Comparison of ENCODE assay signal across 17 cellular contexts in the genomic region with DNA sequence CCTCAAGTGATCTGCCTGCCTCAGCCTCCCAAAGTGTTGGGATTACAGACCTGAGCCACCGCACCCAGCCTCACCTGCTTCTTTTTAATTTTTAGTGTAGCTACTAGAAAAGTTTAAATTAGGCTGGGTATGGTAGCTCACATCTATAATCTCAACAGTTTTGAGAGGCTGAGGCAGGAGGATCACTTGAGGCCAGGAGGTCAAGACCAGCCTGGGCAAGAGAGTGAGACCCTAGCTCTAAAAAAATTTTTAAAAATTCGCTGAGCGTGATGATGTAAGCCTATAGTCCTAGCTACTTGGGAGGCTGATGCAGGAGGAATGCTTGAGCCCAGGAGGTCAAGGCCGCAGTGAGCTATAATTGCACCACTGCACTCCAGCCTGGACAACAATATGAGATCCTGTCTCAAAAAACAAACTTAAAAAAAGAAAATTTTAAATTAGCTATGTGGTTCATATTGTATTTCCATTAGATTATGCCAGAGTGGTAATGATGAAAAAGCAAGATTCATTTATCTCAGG. TPM values are rescaled to one million over a fixed set of nuclear protein-coding genes. Genes with fewer than 3 reads are reported as not detected.
DNase-seq lines count a peak whose midpoint lies in the region; ATAC-seq, FAIRE-seq and TF ChIP-seq lines count a peak whose summit lies in the region.
"Had no signal": no experiment of that assay in that cellular context is flagged by ENCODE, and none has a peak within 500 bp of the region (broad histone marks: within the 10 kb centered on the region; RNA-seq: fewer than 3 reads in every experiment).

No MANE protein-coding gene starts in this region.

- H3K79me2 ChIP-seq in Karpas-422 (ENCODE audit: low read length) (peaks cover 56% of the 10 kb centered on the region), K562 (ENCODE audit: control insufficient read depth, insufficient read depth, low read length) (peaks cover 10% of the 10 kb centered on the region; the same call in 1 of the 3 replicates)

- H4K20me1 ChIP-seq in Karpas-422 (ENCODE audit: insufficient read depth, low read depth, low read length) (no peaks in the 10 kb centered on the region), K562 (replicated peaks; ENCODE audit: control insufficient read depth, insufficient read depth, low read length) (0 out of 2 replicates have a peak, but pooled peaks cover 8% of the 10 kb centered on the region)

- DNase-seq in right atrium auricular region (ENCODE audit: low spot score) = no peak
- DNase-seq in heart right ventricle = no peak
- DNase-seq in Karpas-422 = no peak
- DNase-seq in K562 (ENCODE audit: extremely low read depth in 1 of 4, low spot score in 3 of 4) = no peak
- no peak for DNase-seq in NOMO-1 treated with DMSO at 0.1 percent for 48 hours (lab: John Stamatoyannopoulos, UW; ENCODE audit: unreplicated experiment)
- no peak for DNase-seq in activated CD4-positive, alpha-beta T cell treated with anti-CD3 and anti-CD28 coated beads, Interleukin-2, amount 50 U/mL, for 4 hours
- DNase-seq in esophagus muscularis mucosa (ENCODE audit: extremely low spot score) = no peak
- DNase-seq: C1 segment of cervical spinal cord; CD4-positive, alpha-beta memory T cell; COR-L47; DMS153; DMS79 treated with DMSO at 0.1 percent for 48 hours had no signal

- no TSS peak for BruUV-seq in K562 (replicated peaks; lab: Mats Ljungman, UMichigan)

- CTCF ChIA-PET in K562 (lab: Yijun Ruan, JAX; ENCODE audit: low intra/inter-chr PET ratio) = no interaction called here

- no peak for ATAC-seq in heart right ventricle
- ATAC-seq in K562 = no peak

- in situ Hi-C loops in K562 (cut with MboI) = no loop called here

- H3K9ac ChIP-seq in Karpas-422 (ENCODE audit: low read length) = no peak overlapping the region
- H3K9ac ChIP-seq in K562 (ENCODE audit: insufficient read depth in 1 of 2, low read depth in 2 of 2, low read length in 2 of 2) = no peak overlapping the region

- intact Hi-C loops in heart right ventricle (cut with DNase I) (no loop called here), K562 (cut with micrococcal nuclease) (no loop called here), esophagus muscularis mucosa (cut with DNase I) (no loop called here)

- H3K27ac ChIP-seq in right atrium auricular region = peak overlapping the region; percentile 78 to 83
- H3K27ac ChIP-seq in heart right ventricle = peak overlapping the region in 1 of 10 donors; percentile 25
- peak overlapping the region; percentile 97 for H3K27ac ChIP-seq in Karpas-422 (ENCODE audit: low read length)
- no peak overlapping the region for H3K27ac ChIP-seq in K562 (ENCODE audit: extremely low read depth, low read depth, low read length)
- no peak overlapping the region for H3K27ac ChIP-seq in esophagus muscularis mucosa (replicated peaks in 1 of 4)
- H3K27ac ChIP-seq: HL-60 had no signal

- no peaks in the 10 kb centered on the region for H3K9me2 ChIP-seq in Karpas-422 (replicated peaks; ENCODE audit: insufficient read depth, low read length)

- no peak for TF ChIP-seq RAD21 in K562 (CRISPR knock-in tag; conservative IDR thresholded peaks at IDR 0.05 in 1 of 2, IDR thresholded peaks at IDR 0.05 in 1 of 2)

- H2AFZ ChIP-seq in Karpas-422 (ENCODE audit: low read length) (no peak overlapping the region), K562 (ENCODE audit: low read depth, low read length) (no peak overlapping the region)

- TF ChIP-seq POLR2A in K562 (conservative IDR thresholded peaks at IDR 0.05) (no peak), esophagus muscularis mucosa (IDR thresholded peaks at IDR 0.05; ENCODE audit: low read depth) (no peak)

- no peaks in the 10 kb centered on the region for H3K9me3 ChIP-seq in right atrium auricular region
- no peaks in the 10 kb centered on the region for H3K9me3 ChIP-seq in heart right ventricle
- no peaks in the 10 kb centered on the region for H3K9me3 ChIP-seq in Karpas-422 (ENCODE audit: low read length)
- no peaks in the 10 kb centered on the region for H3K9me3 ChIP-seq in K562 (replicated peaks; ENCODE audit: control insufficient read depth, insufficient read depth, low read depth, low read length)
- no peaks in the 10 kb centered on the region for H3K9me3 ChIP-seq in esophagus muscularis mucosa

- H3K4me1 ChIP-seq in right atrium auricular region (peaks cover 0 to 23% of the 10 kb centered on the region in 2 donors), heart right ventricle (peaks cover 3 to 53% (median 27%) of the 10 kb centered on the region in 9 donors), Karpas-422 (ENCODE audit: low read length) (peaks cover 45% of the 10 kb centered on the region), K562 (replicated peaks in 1 of 2; ENCODE audit: control insufficient read depth in 2 of 2, insufficient read depth in 2 of 2, low read length in 2 of 2) (peaks cover 5 to 12% of the 10 kb centered on the region in 2 experiments; a peak in 4 of 5 replicates), esophagus muscularis mucosa (peaks cover 7 to 23% (median 20%) of the 10 kb centered on the region in 4 donors)

- no peak for TF ChIP-seq EP300 in K562 (IDR thresholded peaks at IDR 0.05; ENCODE audit: low read length)
- TF ChIP-seq EP300 in esophagus muscularis mucosa (IDR thresholded peaks at IDR 0.05) = no peak

- no peaks in the 10 kb centered on the region for H3K9me1 ChIP-seq in K562 (ENCODE audit: control insufficient read depth, insufficient read depth, low read length)

- H3K27me3 ChIP-seq in right atrium auricular region (no peaks in the 10 kb centered on the region), heart right ventricle (no peaks in the 10 kb centered on the region), Karpas-422 (ENCODE audit: low read length) (no peaks in the 10 kb centered on the region), K562 (ENCODE audit: control insufficient read depth in 2 of 2, insufficient read depth in 2 of 2, low read length in 2 of 2) (no peaks in the 10 kb centered on the region), esophagus muscularis mucosa (no peaks in the 10 kb centered on the region)

- WGBS in heart right ventricle, 2 donors = 95 to 97% methylated on average over 4 of the region's 4 CpGs
- 96% methylated on average over 4 of the region's 4 CpGs for WGBS in K562 (ENCODE audit: insufficient coverage, low coverage, missing lambda C conversion rate)
- 94% methylated on average over 4 of the region's 4 CpGs for WGBS in esophagus muscularis mucosa

- no peak overlapping the region for H3K4me3 ChIP-seq in right atrium auricular region
- no peak overlapping the region for H3K4me3 ChIP-seq in heart right ventricle
- no peak overlapping the region for H3K4me3 ChIP-seq in Karpas-422 (ENCODE audit: low read length)
- no peak overlapping the region for H3K4me3 ChIP-seq in K562
- H3K4me3 ChIP-seq in esophagus muscularis mucosa = no peak overlapping the region

- H3K4me2 ChIP-seq in Karpas-422 (ENCODE audit: low read depth, low read length, poor library complexity, severe bottlenecking) = no peak overlapping the region
- no peak overlapping the region for H3K4me2 ChIP-seq in K562 (ENCODE audit: insufficient read depth, low read length)

- TF ChIP-seq CTCF in right atrium auricular region (IDR thresholded peaks at IDR 0.05) (no peak), heart right ventricle (IDR thresholded peaks at IDR 0.05) (no peak), K562 (IDR thresholded peaks at IDR 0.05 in 2 of 3, conservative IDR thresholded peaks at IDR 0.05 in 1 of 3; ENCODE audit: insufficient read depth in 2 of 3, low read depth in 1 of 3, low read length in 3 of 3) (no peak), esophagus muscularis mucosa (IDR thresholded peaks at IDR 0.05) (no peak)

- POLR2A ChIA-PET in K562 (lab: Yijun Ruan, JAX) = interaction anchor here (0.5 to 1.6 kb wide), 7 partner anchors 11 to 161 kb away, joined by 3 to 7 read pairs (median 3); a partner anchor contains a TSS

- no peak for FAIRE-seq in K562 (lab: Jason Lieb, UNC)
- FAIRE-seq: D721Med, G401.6, GM12891, GM19239 had no signal

- H3K36me3 ChIP-seq in right atrium auricular region = peaks cover 20% of the 10 kb centered on the region
- H3K36me3 ChIP-seq in heart right ventricle = peaks cover 0 to 78% (median 14%) of the 10 kb centered on the region in 9 donors
- H3K36me3 ChIP-seq in Karpas-422 (ENCODE audit: insufficient read depth, low read length) = peaks cover 37% of the 10 kb centered on the region
- H3K36me3 ChIP-seq in K562 (ENCODE audit: control insufficient read depth, insufficient read depth, low read length) = peaks cover 58% of the 10 kb centered on the region; the same call in 2 of the 3 replicates
- H3K36me3 ChIP-seq in esophagus muscularis mucosa = peaks cover 0 to 47% (median 21%) of the 10 kb centered on the region in 4 donors

RNA-seq across cellular contexts. Expression of a gene that starts 34.9 kb away (rescaled TPM):
- 10 to 100 TPM; 29.5 to 38.1 TPM for total RNA-seq in right atrium auricular region
- 10 to 100 TPM; 16.8 to 29.3 (median 23.9) TPM for total RNA-seq in heart right ventricle
- 10 to 100 TPM; 30.0 to 46.7 TPM for polyA plus RNA-seq in heart right ventricle
- total RNA-seq in Karpas-422 (2014; rRNA removed; shearing (Covaris generic); ENCODE audit: low replicate concordance) = 28.5 and 49.6 TPM in 2 replicates
- total RNA-seq in K562 (2011; cell fraction: chromatin; rRNA removed; ENCODE audit: low replicate concordance) = 65.0 and 78.1 TPM in 2 replicates
- total RNA-seq in K562 (2011; cell fraction: nucleolus; rRNA removed) = 60.9 and 64.0 TPM in 2 replicates
- 65.3 and 87.2 TPM in 2 replicates for total RNA-seq in K562 (2011; cell fraction: nucleoplasm; rRNA removed)
- 26.2 and 32.9 TPM in 2 replicates for total RNA-seq in K562 (2014; rRNA removed)
- 17.8 TPM in 2 replicates for total RNA-seq in K562 (2014; rRNA removed; fragmentation: Illumina TruSeq; extraction: Trizol)
- 28.2 and 28.6 TPM in 2 replicates for total RNA-seq in K562 (2015; rRNA removed; fragmentation: Illumina TruSeq; extraction: Trizol)
- total RNA-seq in K562 (2021) = 25.4 and 26.2 TPM in 2 replicates
- polyA plus RNA-seq in K562 (2011; rRNA removed) = 32.6 and 35.8 TPM in 2 replicates
- 40.2 and 47.6 TPM in 2 replicates for polyA plus RNA-seq in K562 (2011; cell fraction: cytosol; rRNA removed)
- polyA plus RNA-seq in K562 (2011; cell fraction: nucleus; rRNA removed) = 36.3 and 37.9 TPM in 2 replicates
- 18.8 and 43.5 TPM in 2 replicates for polyA plus RNA-seq in K562 (2012)
- 27.7 and 29.2 TPM in 2 replicates for polyA plus RNA-seq in K562 (2014; fragmentation: Illumina TruSeq; extraction: Trizol)
- polyA plus RNA-seq in K562 (2014; fragmentation: Nextera tagmentation; extraction: Ambion mirVana) = 1 to 10 TPM in 1 of 2 experiments, under 1 TPM in 1; 0.66 to 2.3 TPM
- 22.2 and 32.3 TPM in 2 replicates for polyA plus RNA-seq in K562 (2014; rRNA removed)
- 30.8 and 36.2 TPM in 2 replicates for polyA minus RNA-seq in K562 (2011; rRNA and poly(A)+ RNA removed)
- polyA minus RNA-seq in K562 (2011; cell fraction: cytosol; rRNA and poly(A)+ RNA removed) = 13.2 and 22.6 TPM in 2 replicates
- 14.3 and 22.9 TPM in 2 replicates for polyA minus RNA-seq in K562 (2011; cell fraction: nucleus; rRNA and poly(A)+ RNA removed)
- 10 to 100 TPM; 32.4 to 47.2 (median 38.2) TPM for total RNA-seq in esophagus muscularis mucosa

RNA-seq across cellular contexts. Expression of a gene that starts 39.5 kb away (rescaled TPM):
- 10 to 100 TPM; 18.9 to 20.0 TPM for total RNA-seq in right atrium auricular region
- total RNA-seq in heart right ventricle = 10 to 100 TPM; 25.5 to 61.4 (median 37.6) TPM
- 10 to 100 TPM; 10.1 to 21.2 TPM for polyA plus RNA-seq in heart right ventricle
- 27.4 and 34.2 TPM in 2 replicates for total RNA-seq in Karpas-422 (2014; rRNA removed; shearing (Covaris generic); ENCODE audit: low replicate concordance)
- total RNA-seq in K562 (2011; cell fraction: chromatin; rRNA removed; ENCODE audit: low replicate concordance) = 0.81 and 2.2 TPM in 2 replicates
- 1.7 and 2.0 TPM in 2 replicates for total RNA-seq in K562 (2011; cell fraction: nucleolus; rRNA removed)
- 1.8 and 2.4 TPM in 2 replicates for total RNA-seq in K562 (2011; cell fraction: nucleoplasm; rRNA removed)
- total RNA-seq in K562 (2014; rRNA removed) = 1.4 and 2.4 TPM in 2 replicates
- 1.5 and 1.6 TPM in 2 replicates for total RNA-seq in K562 (2014; rRNA removed; fragmentation: Illumina TruSeq; extraction: Trizol)
- 2.8 and 3.0 TPM in 2 replicates for total RNA-seq in K562 (2015; rRNA removed; fragmentation: Illumina TruSeq; extraction: Trizol)
- 2.0 and 2.9 TPM in 2 replicates for total RNA-seq in K562 (2021)
- 2.2 and 2.3 TPM in 2 replicates for polyA plus RNA-seq in K562 (2011; rRNA removed)
- polyA plus RNA-seq in K562 (2011; cell fraction: cytosol; rRNA removed) = 2.3 and 2.9 TPM in 2 replicates
- 1.2 and 2.1 TPM in 2 replicates for polyA plus RNA-seq in K562 (2011; cell fraction: nucleus; rRNA removed)
- 3.0 and 3.7 TPM in 2 replicates for polyA plus RNA-seq in K562 (2012)
- polyA plus RNA-seq in K562 (2014; fragmentation: Illumina TruSeq; extraction: Trizol) = 1.9 and 2.6 TPM in 2 replicates
- polyA plus RNA-seq in K562 (2014; fragmentation: Nextera tagmentation; extraction: Ambion mirVana) = under 1 TPM; 0.07 to 0.22 TPM
- 1.9 and 2.5 TPM in 2 replicates for polyA plus RNA-seq in K562 (2014; rRNA removed)
- 1.4 TPM in 2 replicates for polyA minus RNA-seq in K562 (2011; rRNA and poly(A)+ RNA removed)
- 0.67 and 1.7 TPM in 2 replicates for polyA minus RNA-seq in K562 (2011; cell fraction: cytosol; rRNA and poly(A)+ RNA removed)
- 0.94 and 2.0 TPM in 2 replicates for polyA minus RNA-seq in K562 (2011; cell fraction: nucleus; rRNA and poly(A)+ RNA removed)
- total RNA-seq in esophagus muscularis mucosa = 10 to 100 TPM; 30.7 to 66.9 (median 33.6) TPM

Comparison
In these comparisons a context has a peak if more than half of its experiments do, and no peak if none do; other contexts are left out.
1. H3K27ac ChIP-seq: peak in right atrium auricular region (2 of 2) and Karpas-422 (single experiment); none in K562 (single experiment) and esophagus muscularis mucosa (0 of 4).